Comparison of ENCODE assay signal across 27 cellular contexts in genomic region chr13:40679586-40679985, GRCh38. TPM values are rescaled to one million over a fixed set of nuclear protein-coding genes. Genes with fewer than 3 reads are reported as not detected.
DNase-seq lines count a peak whose midpoint lies in the region; ATAC-seq, FAIRE-seq and TF ChIP-seq lines count a peak whose summit lies in the region.
"Had no signal": no experiment of that assay in that cellular context is flagged by ENCODE, and none has a peak within 500 bp of the region (broad histone marks: within the 10 kb centered on the region; RNA-seq: fewer than 3 reads in every experiment).

No MANE protein-coding gene starts in this region.

- CTCF ChIA-PET in HepG2 (lab: Yijun Ruan, JAX; ENCODE audit: low intra/inter-chr PET ratio, low total read pairs) (no interaction called here), WTC11 (lab: Charles Lee) (interaction anchor here (2.2 to 4.3 kb wide), 2 partner anchors 11 to 738 kb away, joined by 13 to 62 read pairs; no protein-coding TSS in a partner anchor)

- H3K79me2 ChIP-seq in HepG2 (ENCODE audit: insufficient read depth, low read length) = no peaks in the 10 kb centered on the region

- no peaks in the 10 kb centered on the region for H3K36me3 Mint-ChIP-seq in WTC11
- H3K36me3 Mint-ChIP-seq: CD4-positive, CD25-positive, alpha-beta regulatory T cell had no signal

- H3K4me3 ChIP-seq in HepG2 (replicated peaks in 1 of 3; ENCODE audit: insufficient read depth in 1 of 3, low read depth in 2 of 3, low read length in 3 of 3) = no peak overlapping the region
- no peak overlapping the region for H3K4me3 ChIP-seq in right lobe of liver
- H3K4me3 ChIP-seq in HUES64 (ENCODE audit: low read length) = no peak overlapping the region
- H3K4me3 ChIP-seq: BLaER1, K562, MG63, Peyer's patch, SK-N-MC had no signal

- TF ChIP-seq RAD21 in HepG2 (CRISPR knock-in tag; IDR thresholded peaks at IDR 0.05) = no peak

- intact Hi-C loops in HepG2 (cut with micrococcal nuclease; ENCODE audit: unreplicated experiment) = no loop called here
- intact Hi-C loops in right lobe of liver (cut with DNase I) = no loop called here

- no peak overlapping the region for H3K27ac ChIP-seq in HepG2 (ENCODE audit: extremely low read length, insufficient read depth, low read length)
- H3K27ac ChIP-seq in right lobe of liver = no peak overlapping the region
- H3K27ac ChIP-seq in HUES64 (ENCODE audit: low read depth, low read length) = peak overlapping the region; percentile 81; the same call in 1 of the 2 replicates
- H3K27ac ChIP-seq: BLaER1, HL-60, Peyer's patch, SK-N-MC had no signal

- DNase-seq in HepG2 (ENCODE audit: low spot score) (no peak), right lobe of liver (no peak), WTC11 (ENCODE audit: low spot score) (no peak), NCI-H2227 (lab: John Stamatoyannopoulos, UW; ENCODE audit: unreplicated experiment) (no peak)
- no peak for DNase-seq in effector CD4-positive, alpha-beta T cell
- DNase-seq: CD4-positive, CD25-positive, alpha-beta regulatory T cell; DMS153; DND-41; H7; MG63; NCI-H1105 treated with DMSO at 0.1 percent for 48 hours; NCI-H146; NCI-H1930; NCI-H446 treated with DMSO at 0.1 percent for 48 hours; NCI-H526; NCI-H82; OCI-M1; Peyer's patch; SHP77 treated with DMSO at 0.1 percent for 48 hours; SW 1271 had no signal

- TF ChIP-seq POLR2A in HepG2 (IDR thresholded peaks at IDR 0.05; ENCODE audit: insufficient read depth in 1 of 2, low read depth in 2 of 2, low read length in 2 of 2) (no peak), right lobe of liver (IDR thresholded peaks at IDR 0.05) (no peak)

- 8% methylated on average over 5 of the region's 5 CpGs for WGBS in HepG2 (ENCODE audit: low lambda C conversion rate)
- WGBS in right lobe of liver (ENCODE audit: insufficient coverage, low coverage, low lambda C conversion rate, missing lambda C conversion rate) = 92% methylated on average over 5 of the region's 5 CpGs
- 60% methylated on average over 5 of the region's 5 CpGs for WGBS in HUES64

- ATAC-seq in HepG2 (no peak), right lobe of liver (no peak), WTC11 (no peak), HG02759 (IDR thresholded peaks at IDR 0.05; ENCODE audit: unreplicated experiment) (no peak)
- ATAC-seq: K562 had no signal

- H3K9me3 ChIP-seq in HepG2 (ENCODE audit: low read length) = no peaks in the 10 kb centered on the region
- H3K9me3 ChIP-seq in right lobe of liver = no peaks in the 10 kb centered on the region
- H3K9me3 ChIP-seq in HUES64 (ENCODE audit: insufficient read depth, low read depth, low read length) = no peaks in the 10 kb centered on the region
- H3K9me3 ChIP-seq: BLaER1, MG63, Peyer's patch had no signal

- FAIRE-seq in HepG2 (lab: Jason Lieb, UNC) = no peak
- FAIRE-seq: A204.1, K562 had no signal

- peak overlapping the region; percentile 5; the same call in 1 of the 2 replicates for H3K4me2 ChIP-seq in HepG2 (ENCODE audit: low read depth, low read length)
- H3K4me2 ChIP-seq: BLaER1 had no signal

- H3K9ac ChIP-seq in HepG2 (ENCODE audit: insufficient read depth, low read depth, low read length) (no peak overlapping the region), HUES64 (ENCODE audit: low read depth, low read length) (no peak overlapping the region)
- H3K9ac ChIP-seq: BLaER1 had no signal

- H3K4me1 Mint-ChIP-seq in WTC11 = peaks cover 48% of the 10 kb centered on the region

- POLR2A ChIA-PET in HepG2 (lab: Yijun Ruan, JAX) = no interaction called here
- POLR2A ChIA-PET in WTC11 (lab: Charles Lee) = no interaction called here

- H3K4me1 ChIP-seq in HepG2 (ENCODE audit: insufficient read depth, low read length) = peaks cover 23% of the 10 kb centered on the region
- no peaks in the 10 kb centered on the region for H3K4me1 ChIP-seq in right lobe of liver
- H3K4me1 ChIP-seq in HUES64 (ENCODE audit: insufficient read depth, low read length) = peaks cover 35% of the 10 kb centered on the region
- H3K4me1 ChIP-seq: Peyer's patch had no signal

- H4K20me1 ChIP-seq in HepG2 (ENCODE audit: insufficient read depth, low read length) = no peaks in the 10 kb centered on the region
- H4K20me1 ChIP-seq: BLaER1 had no signal

- no peaks in the 10 kb centered on the region for H3K9me3 Mint-ChIP-seq in WTC11
- H3K9me3 Mint-ChIP-seq: CD4-positive, CD25-positive, alpha-beta regulatory T cell had no signal

- H3K36me3 ChIP-seq in HepG2 (replicated peaks in 1 of 2; ENCODE audit: control insufficient read depth in 1 of 2, insufficient read depth in 2 of 2, low read length in 2 of 2) = no peaks in the 10 kb centered on the region
- H3K36me3 ChIP-seq in right lobe of liver = no peaks in the 10 kb centered on the region
- no peaks in the 10 kb centered on the region for H3K36me3 ChIP-seq in HUES64 (ENCODE audit: insufficient read depth, low read length)
- H3K36me3 ChIP-seq: BLaER1, MG63, Peyer's patch had no signal

- H3K4me3 Mint-ChIP-seq in WTC11 = no peak overlapping the region

- in situ Hi-C loops in HepG2 (cut with HindIII; ENCODE audit: extremely low pct_ligation_motif_present, low pct_unique_long_range_greater_than_20kb) = loop anchor here (25.0 kb wide), 1 partner anchor 892 kb away; no protein-coding TSS in a partner anchor

- TF ChIP-seq EP300 in HepG2 (IDR thresholded peaks at IDR 0.05; ENCODE audit: low read depth in 2 of 2, low read length in 2 of 2) (no peak), HepG2 (CRISPR knock-in tag; IDR thresholded peaks at IDR 0.05; ENCODE audit: borderline replicate concordance) (no peak)

- no TSS peak for BruUV-seq in HepG2 (replicated peaks; lab: Mats Ljungman, UMichigan)

- TF ChIP-seq CTCF in HepG2 (CRISPR knock-in tag; IDR thresholded peaks at IDR 0.05) (no peak), right lobe of liver (IDR thresholded peaks at IDR 0.05) (no peak), WTC11 (IDR thresholded peaks at IDR 0.05) (no peak)

- H2AFZ ChIP-seq in HepG2 (ENCODE audit: low read length) = no peak overlapping the region

- peaks cover 47% of the 10 kb centered on the region for H3K27me3 Mint-ChIP-seq in WTC11 (ENCODE audit: low read depth)
- H3K27me3 Mint-ChIP-seq: CD4-positive, CD25-positive, alpha-beta regulatory T cell had no signal

- H3K27ac Mint-ChIP-seq in WTC11 = peak overlapping the region; percentile 9

- H3K27me3 ChIP-seq in HepG2 (ENCODE audit: control insufficient read depth in 1 of 2, insufficient read depth in 2 of 2, low read length in 2 of 2) (no peaks in the 10 kb centered on the region), right lobe of liver (no peaks in the 10 kb centered on the region), HUES64 (ENCODE audit: insufficient read depth, low read length) (no peaks in the 10 kb centered on the region)
- H3K27me3 ChIP-seq: BLaER1, MG63, Peyer's patch had no signal

TF ChIP-seq in WTC11, 78 proteins besides CTCF, POLR2A, EP300 and RAD21 (continues in another document):
- TF ChIP-seq ZNF396 (CRISPR knock-in tag; IDR thresholded peaks at IDR 0.05; ENCODE audit: borderline replicate concordance) (no peak), ZSCAN18 (CRISPR knock-in tag; IDR thresholded peaks at IDR 0.05) (no peak), ETV6 (CRISPR knock-in tag; IDR thresholded peaks at IDR 0.05) (no peak), TEAD1 (CRISPR knock-in tag; IDR thresholded peaks at IDR 0.05) (no peak)
- TF ChIP-seq, protein P1, sequence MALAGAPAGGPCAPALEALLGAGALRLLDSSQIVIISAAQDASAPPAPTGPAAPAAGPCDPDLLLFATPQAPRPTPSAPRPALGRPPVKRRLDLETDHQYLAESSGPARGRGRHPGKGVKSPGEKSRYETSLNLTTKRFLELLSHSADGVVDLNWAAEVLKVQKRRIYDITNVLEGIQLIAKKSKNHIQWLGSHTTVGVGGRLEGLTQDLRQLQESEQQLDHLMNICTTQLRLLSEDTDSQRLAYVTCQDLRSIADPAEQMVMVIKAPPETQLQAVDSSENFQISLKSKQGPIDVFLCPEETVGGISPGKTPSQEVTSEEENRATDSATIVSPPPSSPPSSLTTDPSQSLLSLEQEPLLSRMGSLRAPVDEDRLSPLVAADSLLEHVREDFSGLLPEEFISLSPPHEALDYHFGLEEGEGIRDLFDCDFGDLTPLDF (CRISPR knock-in tag; IDR thresholded peaks at IDR 0.05) = no peak

RNA-seq across cellular contexts. Expression of gene FOXO1, which starts 13.1 kb away (rescaled TPM):
- total RNA-seq in HepG2 (2016; rRNA removed; fragmentation: Illumina TruSeq; extraction: Trizol) (8.1 and 13.8 TPM in 2 replicates), right lobe of liver (10 to 100 TPM; 12.3 to 27.7 (median 14.6) TPM), WTC11 (2021) (34.3 to 37.9 TPM (median 34.4 TPM) in 3 replicates)
- 16.8 and 17.8 TPM in 2 replicates for total RNA-seq in HepG2 (2016; cell fraction: cytosol; rRNA removed; fragmentation: Illumina TruSeq; extraction: Trizol; ENCODE audit: low read depth)
- 7.8 and 12.3 TPM in 2 replicates for total RNA-seq in HepG2 (2016; cell fraction: insoluble cytoplasmic fraction; rRNA removed; fragmentation: Illumina TruSeq; extraction: Trizol)
- 15.3 and 15.4 TPM in 2 replicates for total RNA-seq in HepG2 (2016; cell fraction: membrane; rRNA removed; fragmentation: Illumina TruSeq; extraction: Trizol)
- 14.4 and 14.7 TPM in 2 replicates for total RNA-seq in HepG2 (2016; cell fraction: nucleus; rRNA removed; fragmentation: Illumina TruSeq; extraction: Trizol)
- polyA plus RNA-seq in HepG2 (2011; rRNA removed) = 10.9 and 13.1 TPM in 2 replicates
- 8.3 and 8.4 TPM in 2 replicates for polyA plus RNA-seq in HepG2 (2011; cell fraction: cytosol; rRNA removed)
- 12.9 and 17.5 TPM in 2 replicates for polyA plus RNA-seq in HepG2 (2011; cell fraction: nucleus; rRNA removed)
- polyA plus RNA-seq in HepG2 (2012) = 8.8 and 12.0 TPM in 2 replicates
- 0.25 TPM in 2 replicates for polyA plus RNA-seq in HepG2 (2016; cell fraction: cytosol; fragmentation: Illumina TruSeq; extraction: Trizol; ENCODE audit: low read depth)
- polyA plus RNA-seq in HepG2 (2016; cell fraction: insoluble cytoplasmic fraction; fragmentation: Illumina TruSeq; extraction: Trizol; ENCODE audit: low read depth) = 10.3 and 10.9 TPM in 2 replicates
- 1.5 and 2.0 TPM in 2 replicates for polyA plus RNA-seq in HepG2 (2016; cell fraction: membrane; fragmentation: Illumina TruSeq; extraction: Trizol; ENCODE audit: low read depth)
- 9.4 and 9.9 TPM in 2 replicates for polyA plus RNA-seq in HepG2 (2016; cell fraction: nucleus; fragmentation: Illumina TruSeq; extraction: Trizol; ENCODE audit: insufficient read depth, low read depth)
- polyA minus RNA-seq in HepG2 (2011; rRNA and poly(A)+ RNA removed; ENCODE audit: low replicate concordance) = 4.3 and 53.3 TPM in 2 replicates
- polyA minus RNA-seq in HepG2 (2011; cell fraction: cytosol; rRNA and poly(A)+ RNA removed) = 28.8 and 31.7 TPM in 2 replicates
- polyA minus RNA-seq in HepG2 (2011; cell fraction: nucleus; rRNA and poly(A)+ RNA removed) = 63.8 and 73.3 TPM in 2 replicates
- 21.4 TPM for polyA plus RNA-seq in HUES64 (2013, experiment 1 of 2)
- polyA plus RNA-seq in HUES64 (2013, experiment 2 of 2) = 20.2 TPM
